ENCODE assay signal across 9 cellular contexts in the genomic region with DNA sequence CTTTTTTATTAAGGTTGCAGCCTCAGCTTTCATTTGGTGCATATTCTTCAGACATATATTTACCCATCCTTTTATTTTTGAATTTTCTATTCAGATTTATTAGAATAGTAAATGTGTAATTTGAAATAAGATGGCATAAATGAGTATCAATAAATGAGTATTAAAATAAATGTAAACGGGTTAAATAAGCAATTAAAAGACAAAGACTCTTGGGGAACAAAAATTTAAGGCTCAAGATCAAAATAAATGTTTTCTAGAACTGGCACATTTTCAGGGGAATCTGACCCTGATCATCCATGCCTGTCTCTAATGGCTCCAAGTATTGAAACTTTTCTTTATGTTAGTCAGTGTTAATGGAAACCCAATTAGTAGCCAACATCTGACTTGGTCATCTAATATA. TPM values are rescaled to one million over a fixed set of nuclear protein-coding genes. Genes with fewer than 3 reads are reported as not detected.
"Had no signal": no experiment of that assay in that cellular context is flagged by ENCODE, and none has a peak within 500 bp of the region (broad histone marks: within the 10 kb centered on the region; RNA-seq: fewer than 3 reads in every experiment).

No MANE protein-coding gene starts in this region.

- ATAC-seq: HepG2 had no signal

- H3K4me2 ChIP-seq: KMS-11 had no signal

- DNase-seq: IMR-90, KBM-7, KG1 had no signal

- H3K27ac ChIP-seq: HL-60, KMS-11 had no signal

- H3K9ac ChIP-seq: KMS-11 had no signal

- FAIRE-seq: HepG2 had no signal

RNA-seq across cellular contexts. Expression of a gene that starts 3.0 kb away (rescaled TPM):
- total RNA-seq: HepG2, HT-29, HT1080, IMR-90 had no signal
- polyA plus RNA-seq: HepG2, IgD-negative memory B cell, IMR-90 had no signal

RNA-seq across cellular contexts. Expression of a gene that starts 13.0 kb away (rescaled TPM):
- total RNA-seq: HepG2, HT-29, HT1080, IMR-90 had no signal
- polyA plus RNA-seq: HepG2, IgD-negative memory B cell, IMR-90 had no signal

RNA-seq across cellular contexts. Expression of a gene that starts 46.7 kb away (rescaled TPM):
- total RNA-seq: HepG2, HT-29, HT1080, IMR-90 had no signal
- polyA plus RNA-seq: HepG2, IgD-negative memory B cell, IMR-90 had no signal
